Comparison of ENCODE assay signal across 32 cellular contexts in genomic region chr17:77807051-77807745, GRCh38.
"Had no signal": no experiment of that assay in that cellular context is flagged by ENCODE, and none has a peak within 500 bp of the region (broad histone marks: within the 10 kb centered on the region; RNA-seq: fewer than 3 reads in every experiment).

No MANE protein-coding gene starts in this region.

- H3K27ac ChIP-seq: KMS-11, Peyer's patch, VCaP had no signal

- H3K27me3 ChIP-seq: Peyer's patch had no signal

- H3K9me3 Mint-ChIP-seq: activated B cell treated with CpG ODN at 0.5 μM for 24 hours; activated CD4-positive, alpha-beta memory T cell treated with anti-CD3 and anti-CD28 coated beads for 36 hours; activated naive CD4-positive, alpha-beta T cell treated with anti-CD3 and anti-CD28 coated beads, Interleukin-2, amount 10 ng/mL, durations not matched to agents 7 days and 5 days; activated naive CD8-positive, alpha-beta T cell treated with anti-CD3 and anti-CD28 coated beads, Interleukin-2, amount 50 U/mL, for 24 hours; activated T-cell treated with anti-CD3 and anti-CD28 coated beads, Interleukin-2, amount 50 U/mL, for 4 hours had no signal

- H3K9ac ChIP-seq: KMS-11 had no signal

- H3K36me3 Mint-ChIP-seq: activated CD4-positive, alpha-beta memory T cell treated with anti-CD3 and anti-CD28 coated beads for 36 hours; activated naive CD4-positive, alpha-beta T cell treated with anti-CD3 and anti-CD28 coated beads, Interleukin-2, amount 10 ng/mL, durations not matched to agents 7 days and 5 days; activated naive CD8-positive, alpha-beta T cell; brain had no signal

- H3K4me1 Mint-ChIP-seq: activated B cell treated with CpG ODN at 0.5 μM for 24 hours; activated naive CD4-positive, alpha-beta T cell treated with anti-CD3 and anti-CD28 coated beads, Interleukin-2, amount 10 ng/mL, durations not matched to agents 7 days and 5 days had no signal

- H3K4me3 Mint-ChIP-seq: activated B cell treated with CpG ODN at 0.5 μM for 24 hours; activated CD4-positive, alpha-beta memory T cell treated with anti-CD3 and anti-CD28 coated beads for 36 hours; activated naive CD4-positive, alpha-beta T cell treated with anti-CD3 and anti-CD28 coated beads, Interleukin-2, amount 10 ng/mL, durations not matched to agents 7 days and 5 days; activated naive CD8-positive, alpha-beta T cell; activated naive CD8-positive, alpha-beta T cell treated with anti-CD3 and anti-CD28 coated beads, Interleukin-2, amount 50 U/mL, for 24 hours; activated T-cell treated with anti-CD3 and anti-CD28 coated beads, Interleukin-2, amount 50 U/mL, for 4 hours; brain had no signal

- ATAC-seq: activated naive CD8-positive, alpha-beta T cell treated with anti-CD3 and anti-CD28 coated beads, Interleukin-2, amount 50 U/mL, for 24 hours; activated T-cell treated with anti-CD3 and anti-CD28 coated beads, Interleukin-2, amount 50 U/mL, for 4 hours; PC-3 had no signal

- DNase-seq: activated B cell treated with CpG ODN at 0.5 μM for 24 hours; activated CD4-positive, alpha-beta memory T cell treated with anti-CD3 and anti-CD28 coated beads for 36 hours; activated CD4-positive, alpha-beta T cell treated with anti-CD3 and anti-CD28 coated beads for 4 hours; activated CD4-positive, alpha-beta T cell treated with anti-CD3 and anti-CD28 coated beads, Interleukin-2, amount 50 U/mL, for 1 hour; activated CD4-positive, CD25-positive, alpha-beta regulatory T cell treated with anti-CD3 and anti-CD28 coated beads, Interleukin-2, amount 50 U/mL, for 72 hours; activated CD8-positive, alpha-beta memory T cell treated with anti-CD3 and anti-CD28 coated beads, Interleukin-2, amount 50 U/mL, for 4 hours; activated effector memory CD4-positive, alpha-beta T cell treated with Interleukin-2 at 50 U/mL for 16 hours; activated naive CD4-positive, alpha-beta T cell treated with anti-CD3 and anti-CD28 coated beads, Interleukin-2, amount 10 ng/mL, durations not matched to agents 7 days and 5 days; activated naive CD8-positive, alpha-beta T cell treated with anti-CD3 and anti-CD28 coated beads, Interleukin-2, amount 50 U/mL, for 24 hours; activated T-cell treated with anti-CD3 and anti-CD28 coated beads for 4 hours; activated T-cell treated with anti-CD3 and anti-CD28 coated beads, Interleukin-2, amount 50 U/mL, for 4 hours; anterior cingulate cortex; MM.1S; MV-4-11; NCI-H1092; NCI-H1436 treated with DMSO at 0.1 percent for 48 hours; NCI-H1694 treated with DMSO at 0.1 percent for 48 hours; NCI-H2029; NCI-H510A; NCI-H748 treated with DMSO at 0.1 percent for 48 hours; NK-92 treated with Interleukin-12 subunit alpha and Interleukin-12 subunit beta, amount 100 ng/mL, for 24 hours; PC-3; RPMI8226; SW 1271; T-helper 1 cell; T-helper 2 cell; T-helper 9 cell had no signal

- H3K9me3 ChIP-seq: Peyer's patch had no signal

- H3K27ac Mint-ChIP-seq: activated B cell treated with CpG ODN at 0.5 μM for 24 hours; activated CD4-positive, alpha-beta memory T cell treated with anti-CD3 and anti-CD28 coated beads for 36 hours; activated naive CD4-positive, alpha-beta T cell treated with anti-CD3 and anti-CD28 coated beads, Interleukin-2, amount 10 ng/mL, durations not matched to agents 7 days and 5 days; activated naive CD8-positive, alpha-beta T cell; activated naive CD8-positive, alpha-beta T cell treated with anti-CD3 and anti-CD28 coated beads, Interleukin-2, amount 50 U/mL, for 24 hours had no signal

- H3K27me3 Mint-ChIP-seq: activated naive CD8-positive, alpha-beta T cell had no signal

- H3K4me3 ChIP-seq: Peyer's patch had no signal

- H3K36me3 ChIP-seq: Peyer's patch had no signal
